ENCODE assay signal across 14 cellular contexts in the genomic region with DNA sequence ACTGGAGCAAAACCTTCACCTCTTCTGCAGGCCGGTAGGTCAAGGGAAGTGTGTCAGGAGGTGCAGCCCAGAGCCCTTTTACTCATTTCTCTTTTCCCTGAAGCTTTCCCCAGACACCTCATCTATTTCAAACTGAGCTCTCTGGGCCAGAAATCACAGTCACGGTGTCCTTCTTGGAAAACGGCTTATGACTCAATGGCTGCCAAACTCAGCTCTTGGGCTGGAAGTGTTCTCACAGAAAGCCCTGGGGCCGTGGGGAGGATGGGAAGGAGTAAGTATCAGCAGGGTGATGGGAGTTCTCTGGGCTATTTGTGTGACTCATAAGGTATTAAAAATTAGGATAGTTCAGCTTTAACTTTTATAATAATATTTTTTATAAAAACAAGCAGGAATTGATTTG.
DNase-seq lines count a peak whose midpoint lies in the region; ATAC-seq, FAIRE-seq and TF ChIP-seq lines count a peak whose summit lies in the region.
"Had no signal": no experiment of that assay in that cellular context is flagged by ENCODE, and none has a peak within 500 bp of the region (broad histone marks: within the 10 kb centered on the region; RNA-seq: fewer than 3 reads in every experiment).

No MANE protein-coding gene starts in this region.

- no TSS peak for BruUV-seq in OCI-LY7 (replicated peaks; lab: Mats Ljungman, UMichigan)

- H3K9me3 Mint-ChIP-seq in astrocyte (ENCODE audit: unreplicated experiment) (no peaks in the 10 kb centered on the region), endothelial cell (ENCODE audit: unreplicated experiment) (no peaks in the 10 kb centered on the region)
- H3K9me3 Mint-ChIP-seq: WTC11 had no signal

- H3K4me2 ChIP-seq in astrocyte (ENCODE audit: low read length) = peak overlapping the region; percentile 30
- no peak overlapping the region for H3K4me2 ChIP-seq in OCI-LY7 (ENCODE audit: low read length)

- H3K79me2 ChIP-seq in astrocyte (ENCODE audit: insufficient read depth, low read length) = no peaks in the 10 kb centered on the region
- H3K79me2 ChIP-seq in OCI-LY7 (ENCODE audit: insufficient read depth, low read depth, low read length) = no peaks in the 10 kb centered on the region

- H3K4me3 ChIP-seq in astrocyte (ENCODE audit: insufficient read depth, low read depth, low read length) (no peak overlapping the region), OCI-LY7 (ENCODE audit: low read depth, low read length, poor library complexity, severe bottlenecking) (no peak overlapping the region)

- no peaks in the 10 kb centered on the region for H3K36me3 Mint-ChIP-seq in astrocyte (ENCODE audit: low read depth, unreplicated experiment)
- H3K36me3 Mint-ChIP-seq in endothelial cell (ENCODE audit: low read depth, unreplicated experiment) = no peaks in the 10 kb centered on the region
- H3K36me3 Mint-ChIP-seq: WTC11 had no signal

- no peak overlapping the region for H2AFZ ChIP-seq in astrocyte (ENCODE audit: low read depth, low read length)
- no peak overlapping the region for H2AFZ ChIP-seq in OCI-LY7 (ENCODE audit: low read length)

- H3K9me2 ChIP-seq in OCI-LY7 (ENCODE audit: insufficient read depth, low read length) = no peaks in the 10 kb centered on the region

- FAIRE-seq in astrocyte (lab: Jason Lieb, UNC) = no peak
- FAIRE-seq: D721Med, H1 had no signal

- no peaks in the 10 kb centered on the region for H3K36me3 ChIP-seq in astrocyte (ENCODE audit: insufficient read depth, low read length)
- H3K36me3 ChIP-seq in OCI-LY7 (ENCODE audit: insufficient read depth, low read length) = no peaks in the 10 kb centered on the region

- ATAC-seq in left ventricle myocardium superior (peak; percentile 74), GM21825 (IDR thresholded peaks at IDR 0.05; ENCODE audit: unreplicated experiment) (no peak)
- ATAC-seq: WTC11 had no signal

- H3K27ac ChIP-seq in astrocyte (ENCODE audit: low read depth, low read length) = peak overlapping the region; percentile 45
- H3K27ac ChIP-seq in OCI-LY7 (ENCODE audit: low read depth, low read length, poor library complexity, severe bottlenecking) = no peak overlapping the region

- H3K9ac ChIP-seq in astrocyte (ENCODE audit: low read length) = no peak overlapping the region

- POLR2A ChIA-PET in OCI-LY7 (lab: Charles Lee) = no interaction called here

- no peak for TF ChIP-seq CTCF in astrocyte (IDR thresholded peaks at IDR 0.05; ENCODE audit: insufficient read depth, low read depth, low read length)
- no peak for TF ChIP-seq CTCF in OCI-LY7 (conservative IDR thresholded peaks at IDR 0.05; ENCODE audit: low read length)
- TF ChIP-seq CTCF in endothelial cell (IDR thresholded peaks at IDR 0.05; ENCODE audit: unreplicated experiment) = no peak

- CTCF ChIA-PET in OCI-LY7 (lab: Charles Lee; ENCODE audit: unreplicated experiment) = no interaction called here

- H3K4me1 ChIP-seq in astrocyte (ENCODE audit: insufficient read depth, low read length) (peaks cover 7% of the 10 kb centered on the region), OCI-LY7 (ENCODE audit: insufficient read depth, low read length, poor library complexity, severe bottlenecking) (peaks cover 3% of the 10 kb centered on the region)

- H3K27me3 Mint-ChIP-seq in astrocyte (ENCODE audit: low read depth, unreplicated experiment) (no peaks in the 10 kb centered on the region), endothelial cell (ENCODE audit: unreplicated experiment) (no peaks in the 10 kb centered on the region)

- H3K9me3 ChIP-seq in astrocyte (ENCODE audit: insufficient read depth, low read depth, low read length) (no peaks in the 10 kb centered on the region), OCI-LY7 (ENCODE audit: low read length) (no peaks in the 10 kb centered on the region)

- no peak overlapping the region for H3K4me3 Mint-ChIP-seq in astrocyte (ENCODE audit: unreplicated experiment)
- no peak overlapping the region for H3K4me3 Mint-ChIP-seq in endothelial cell (ENCODE audit: unreplicated experiment)
- H3K4me3 Mint-ChIP-seq: WTC11 had no signal

- H3K27me3 ChIP-seq in astrocyte (ENCODE audit: insufficient read depth, low read length) = no peaks in the 10 kb centered on the region

- H3K27ac Mint-ChIP-seq in astrocyte (ENCODE audit: unreplicated experiment) = no peak overlapping the region
- no peak overlapping the region for H3K27ac Mint-ChIP-seq in endothelial cell (ENCODE audit: unreplicated experiment)
- H3K27ac Mint-ChIP-seq: WTC11 had no signal

- H3K4me1 Mint-ChIP-seq in astrocyte (ENCODE audit: low read depth, unreplicated experiment) (peaks cover 10% of the 10 kb centered on the region), endothelial cell (ENCODE audit: unreplicated experiment) (no peaks in the 10 kb centered on the region)

- peak; percentile 77 for DNase-seq in GM04504 (ENCODE audit: low read depth)
- peak; percentile 79 for DNase-seq in astrocyte (ENCODE audit: low read depth)
- peak; percentile 37 for DNase-seq in left ventricle myocardium superior
- peak; percentile 98 for DNase-seq in stromal cell of bone marrow (ENCODE audit: low read depth)
- no peak for DNase-seq in OCI-LY7 (ENCODE audit: low spot score)
- DNase-seq in endothelial cell (ENCODE audit: low spot score) = no peak
- DNase-seq: midbrain, NCI-H1092 treated with DMSO at 0.1 percent for 48 hours, NCI-H526, SHP77 treated with DMSO at 0.1 percent for 48 hours had no signal

- no peaks in the 10 kb centered on the region for H4K20me1 ChIP-seq in astrocyte (ENCODE audit: insufficient read depth, low read length)
- H4K20me1 ChIP-seq in OCI-LY7 (ENCODE audit: insufficient read depth, low read length) = no peaks in the 10 kb centered on the region

- intact Hi-C loops in left ventricle myocardium superior (cut with micrococcal nuclease) (no loop called here), OCI-LY7 (cut with micrococcal nuclease; ENCODE audit: unreplicated experiment) (no loop called here)

Comparison
In these comparisons a context has a peak if more than half of its experiments do, and no peak if none do; other contexts are left out.
1. DNase-seq: peak in GM04504 (single experiment), astrocyte (single experiment), left ventricle myocardium superior (single experiment) and stromal cell of bone marrow (single experiment); none in OCI-LY7 (single experiment) and endothelial cell (single experiment).